18 cellular contexts compared by ENCODE assay signal in genomic region chr12:129641916-129642315, GRCh38.
DNase-seq lines count a peak whose midpoint lies in the region; ATAC-seq and TF ChIP-seq lines count a peak whose summit lies in the region.
"Had no signal": no experiment of that assay in that cellular context is flagged by ENCODE, and none has a peak within 500 bp of the region (broad histone marks: within the 10 kb centered on the region; RNA-seq: fewer than 3 reads in every experiment).

No MANE protein-coding gene starts in this region.

- H3K36me3 Mint-ChIP-seq in neural progenitor cell: peaks cover 9% of the 10 kb centered on the region
- H3K36me3 Mint-ChIP-seq in endothelial cell (ENCODE audit: low read depth, unreplicated experiment): peaks cover 7% of the 10 kb centered on the region
- H3K36me3 Mint-ChIP-seq: CD8-positive, alpha-beta memory T cell; IgD-negative memory B cell had no signal

- H3K9me3 Mint-ChIP-seq in neural progenitor cell: peaks cover 17% of the 10 kb centered on the region
- H3K9me3 Mint-ChIP-seq in endothelial cell (ENCODE audit: unreplicated experiment): peaks cover 60% of the 10 kb centered on the region

- no peaks in the 10 kb centered on the region for H4K20me1 ChIP-seq in neural progenitor cell (ENCODE audit: low read depth)

- H3K27ac ChIP-seq in neural progenitor cell: no peak overlapping the region
- H3K27ac ChIP-seq: C4-2B, SJSA1 had no signal

- no peaks in the 10 kb centered on the region for H3K79me2 ChIP-seq in neural progenitor cell (ENCODE audit: low read depth)

- no peak overlapping the region for H3K4me3 ChIP-seq in neural progenitor cell
- H3K4me3 ChIP-seq: SJSA1 had no signal

- no peaks in the 10 kb centered on the region for H3K27me3 ChIP-seq in neural progenitor cell
- H3K27me3 ChIP-seq: SJSA1 had no signal

- H3K9ac ChIP-seq in neural progenitor cell: no peak overlapping the region

- no peak for TF ChIP-seq CTCF in neural progenitor cell (IDR thresholded peaks at IDR 0.05)
- TF ChIP-seq CTCF in endothelial cell (IDR thresholded peaks at IDR 0.05; ENCODE audit: unreplicated experiment): no peak

- H3F3A ChIP-seq in neural progenitor cell (ENCODE audit: low read depth): no peaks in the 10 kb centered on the region

- H3K27ac Mint-ChIP-seq in neural progenitor cell: peak overlapping the region; percentile 35
- no peak overlapping the region for H3K27ac Mint-ChIP-seq in endothelial cell (ENCODE audit: unreplicated experiment)
- H3K27ac Mint-ChIP-seq: CD8-positive, alpha-beta memory T cell; IgD-negative memory B cell had no signal

- no peaks in the 10 kb centered on the region for H3K36me3 ChIP-seq in neural progenitor cell
- H3K36me3 ChIP-seq: SJSA1 had no signal

- H3K4me1 Mint-ChIP-seq in neural progenitor cell: peaks cover 13% of the 10 kb centered on the region
- no peaks in the 10 kb centered on the region for H3K4me1 Mint-ChIP-seq in endothelial cell (ENCODE audit: unreplicated experiment)
- H3K4me1 Mint-ChIP-seq: CD8-positive, alpha-beta memory T cell; IgD-negative memory B cell had no signal

- no peak for ATAC-seq in HG03025 (IDR thresholded peaks at IDR 0.05; ENCODE audit: low FRiP score, unreplicated experiment)

- no peak overlapping the region for H2AFZ ChIP-seq in neural progenitor cell (replicated peaks)

- H3K4me1 ChIP-seq in neural progenitor cell: peaks cover 6% of the 10 kb centered on the region
- H3K4me1 ChIP-seq: SJSA1 had no signal

- H3K4me3 Mint-ChIP-seq in neural progenitor cell (no peak overlapping the region), endothelial cell (ENCODE audit: unreplicated experiment) (no peak overlapping the region)
- H3K4me3 Mint-ChIP-seq: CD8-positive, alpha-beta memory T cell; IgD-negative memory B cell had no signal

- DNase-seq in DMS79 treated with DMSO at 0.1 percent for 48 hours (lab: John Stamatoyannopoulos, UW) (peak; percentile 65), NCI-H2029 treated with DMSO at 0.1 percent for 48 hours (lab: John Stamatoyannopoulos, UW) (peak; percentile 39), cerebellar cortex (ENCODE audit: low spot score) (peak; percentile 0), neural progenitor cell (ENCODE audit: low spot score) (no peak), endothelial cell (ENCODE audit: low spot score) (no peak)
- DNase-seq in stimulated activated CD4-positive, alpha-beta T cell treated with anti-CD3 and anti-CD28 coated beads, Interleukin-2, amount 100 ng/mL, for 48 hours: no peak
- DNase-seq: Calu3; CD8-positive, alpha-beta memory T cell; DMS153; EL; MV-4-11; NCI-H1105 treated with DMSO at 0.1 percent for 48 hours; NCI-H446 treated with DMSO at 0.1 percent for 48 hours; NK-92 treated with Interleukin-12 subunit alpha and Interleukin-12 subunit beta, amount 100 ng/mL, for 24 hours had no signal

- peaks cover 8% of the 10 kb centered on the region for H3K27me3 Mint-ChIP-seq in neural progenitor cell (ENCODE audit: insufficient read depth, low read depth)
- H3K27me3 Mint-ChIP-seq in endothelial cell (ENCODE audit: unreplicated experiment): peaks cover 3% of the 10 kb centered on the region
- H3K27me3 Mint-ChIP-seq: IgD-negative memory B cell had no signal

- H3K4me2 ChIP-seq in neural progenitor cell: no peak overlapping the region

- no peaks in the 10 kb centered on the region for H3K9me3 ChIP-seq in neural progenitor cell (ENCODE audit: low read depth)

Comparison
In these comparisons a context has a peak if more than half of its experiments do, and no peak if none do; other contexts are left out.
1. DNase-seq: peak in DMS79 treated with DMSO at 0.1 percent for 48 hours (single experiment), NCI-H2029 treated with DMSO at 0.1 percent for 48 hours (single experiment) and cerebellar cortex (single experiment); none in neural progenitor cell (single experiment), stimulated activated CD4-positive, alpha-beta T cell treated with anti-CD3 and anti-CD28 coated beads, Interleukin-2, amount 100 ng/mL, for 48 hours (0 of 2) and endothelial cell (single experiment).